Comparison of ENCODE assay signal across 16 cellular contexts in genomic region chr1:44208216-44208615, GRCh38. TPM values are rescaled to one million over a fixed set of nuclear protein-coding genes. Genes with fewer than 3 reads are reported as not detected.
A peak's percentile ranks its signal among the peaks of the same experiment; 100 is the strongest.
DNase-seq lines count a peak whose midpoint lies in the region; ATAC-seq and TF ChIP-seq lines count a peak whose summit lies in the region.
"Had no signal": no experiment of that assay in that cellular context is flagged by ENCODE, and none has a peak within 500 bp of the region (broad histone marks: within the 10 kb centered on the region; RNA-seq: fewer than 3 reads in every experiment).

No MANE protein-coding gene starts in this region.

- no peaks in the 10 kb centered on the region for H3K9me3 ChIP-seq in thyroid gland
- H3K9me3 ChIP-seq in colonic mucosa, result no peaks in the 10 kb centered on the region
- H3K9me3 ChIP-seq: A549, BE2C had no signal

- no peak for TF ChIP-seq POLR2A in thyroid gland (IDR thresholded peaks at IDR 0.05)

- in situ Hi-C loops in SK-MEL-5 (cut with HindIII; ENCODE audit: low pct_unique_long_range_greater_than_20kb, low sequenced_read_pairs), result no loop called here

- H3K27me3 ChIP-seq in thyroid gland (no peaks in the 10 kb centered on the region), colonic mucosa (no peaks in the 10 kb centered on the region)
- H3K27me3 ChIP-seq: BE2C had no signal

- no peak overlapping the region for H3K9ac ChIP-seq in colonic mucosa (ENCODE audit: low read depth in 2 of 2, low read length in 2 of 2)
- H3K9ac ChIP-seq: GM23248 had no signal

- H3K36me3 ChIP-seq in thyroid gland (no peaks in the 10 kb centered on the region), colonic mucosa (no peaks in the 10 kb centered on the region)
- H3K36me3 ChIP-seq: BE2C had no signal

- no peak overlapping the region for H3K4me3 ChIP-seq in thyroid gland (replicated peaks in 1 of 3)
- H3K4me3 ChIP-seq in colonic mucosa, result no peak overlapping the region
- H3K4me3 ChIP-seq: A549, GM23248 had no signal

- H3K27ac ChIP-seq in thyroid gland (no peak overlapping the region), colonic mucosa (no peak overlapping the region)
- H3K27ac ChIP-seq: A549, C4-2B, GM23248, HL-60 had no signal

- H3K4me1 ChIP-seq in thyroid gland, result peaks cover 5 to 7% of the 10 kb centered on the region in 2 donors
- H3K4me1 ChIP-seq in colonic mucosa, result peaks cover 8% of the 10 kb centered on the region
- H3K4me1 ChIP-seq: BE2C had no signal

- peak; percentile 5 for DNase-seq in NCI-H69 (lab: John Stamatoyannopoulos, UW)
- peak; percentile 22 for DNase-seq in SK-MEL-5 (ENCODE audit: low read depth, low spot score)
- peak; percentile 56 for DNase-seq in kidney tubule cell (ENCODE audit: low spot score)
- DNase-seq in thyroid gland, result peak; percentile 17 to 29
- no peak for DNase-seq in colonic mucosa
- no peak for DNase-seq in KG1 (lab: John Stamatoyannopoulos, UW)
- DNase-seq: BE2C; CD4-positive, alpha-beta memory T cell; COR-L47; DND-41; GDM1; GM23248 had no signal

- TF ChIP-seq CTCF in thyroid gland (IDR thresholded peaks at IDR 0.05) (no peak), colonic mucosa (IDR thresholded peaks at IDR 0.05) (no peak)

- intact Hi-C loops in thyroid gland (cut with DNase I), result no loop called here
- intact Hi-C loops in colonic mucosa (cut with DNase I), result no loop called here

- no peak for ATAC-seq in GM19328 (IDR thresholded peaks at IDR 0.05; ENCODE audit: unreplicated experiment)
- ATAC-seq: A549 had no signal

RNA-seq across cellular contexts. Expression of gene DMAP1, which starts 5.1 kb away (rescaled TPM):
- total RNA-seq in SK-MEL-5 (2014; rRNA removed; shearing (Covaris generic)), result 3.3 and 3.4 TPM in 2 replicates
- 15.0 and 15.9 TPM in 2 replicates for polyA plus RNA-seq in SK-MEL-5 (2015; cell fraction: cytosol; rRNA removed)
- 120 and 122 TPM in 2 replicates for polyA plus RNA-seq in SK-MEL-5 (2015; cell fraction: nucleus; rRNA removed)
- total RNA-seq in thyroid gland (10 to 100 TPM; 43.9 to 68.8 (median 48.3) TPM), colonic mucosa (10 to 100 TPM; 30.6 to 51.5 TPM)

Comparison
In these comparisons a context has a peak if more than half of its experiments do, and no peak if none do; other contexts are left out.
1. DNase-seq: peak in NCI-H69 (single experiment), SK-MEL-5 (single experiment), kidney tubule cell (single experiment) and thyroid gland (2 of 2); none in colonic mucosa (single experiment) and KG1 (single experiment).